1 cellular context compared by ENCODE assay signal in genomic region chr14:104158827-104159798, GRCh38.
A peak's percentile ranks its signal among the peaks of the same experiment; 100 is the strongest.
TF ChIP-seq lines count a peak whose summit lies in the region.

No MANE protein-coding gene starts in this region.

TF ChIP-seq in K562, 482 proteins besides CTCF, POLR2A, EP300 and RAD21 (continued from another document and continues in another):
- TF ChIP-seq, protein P1, sequence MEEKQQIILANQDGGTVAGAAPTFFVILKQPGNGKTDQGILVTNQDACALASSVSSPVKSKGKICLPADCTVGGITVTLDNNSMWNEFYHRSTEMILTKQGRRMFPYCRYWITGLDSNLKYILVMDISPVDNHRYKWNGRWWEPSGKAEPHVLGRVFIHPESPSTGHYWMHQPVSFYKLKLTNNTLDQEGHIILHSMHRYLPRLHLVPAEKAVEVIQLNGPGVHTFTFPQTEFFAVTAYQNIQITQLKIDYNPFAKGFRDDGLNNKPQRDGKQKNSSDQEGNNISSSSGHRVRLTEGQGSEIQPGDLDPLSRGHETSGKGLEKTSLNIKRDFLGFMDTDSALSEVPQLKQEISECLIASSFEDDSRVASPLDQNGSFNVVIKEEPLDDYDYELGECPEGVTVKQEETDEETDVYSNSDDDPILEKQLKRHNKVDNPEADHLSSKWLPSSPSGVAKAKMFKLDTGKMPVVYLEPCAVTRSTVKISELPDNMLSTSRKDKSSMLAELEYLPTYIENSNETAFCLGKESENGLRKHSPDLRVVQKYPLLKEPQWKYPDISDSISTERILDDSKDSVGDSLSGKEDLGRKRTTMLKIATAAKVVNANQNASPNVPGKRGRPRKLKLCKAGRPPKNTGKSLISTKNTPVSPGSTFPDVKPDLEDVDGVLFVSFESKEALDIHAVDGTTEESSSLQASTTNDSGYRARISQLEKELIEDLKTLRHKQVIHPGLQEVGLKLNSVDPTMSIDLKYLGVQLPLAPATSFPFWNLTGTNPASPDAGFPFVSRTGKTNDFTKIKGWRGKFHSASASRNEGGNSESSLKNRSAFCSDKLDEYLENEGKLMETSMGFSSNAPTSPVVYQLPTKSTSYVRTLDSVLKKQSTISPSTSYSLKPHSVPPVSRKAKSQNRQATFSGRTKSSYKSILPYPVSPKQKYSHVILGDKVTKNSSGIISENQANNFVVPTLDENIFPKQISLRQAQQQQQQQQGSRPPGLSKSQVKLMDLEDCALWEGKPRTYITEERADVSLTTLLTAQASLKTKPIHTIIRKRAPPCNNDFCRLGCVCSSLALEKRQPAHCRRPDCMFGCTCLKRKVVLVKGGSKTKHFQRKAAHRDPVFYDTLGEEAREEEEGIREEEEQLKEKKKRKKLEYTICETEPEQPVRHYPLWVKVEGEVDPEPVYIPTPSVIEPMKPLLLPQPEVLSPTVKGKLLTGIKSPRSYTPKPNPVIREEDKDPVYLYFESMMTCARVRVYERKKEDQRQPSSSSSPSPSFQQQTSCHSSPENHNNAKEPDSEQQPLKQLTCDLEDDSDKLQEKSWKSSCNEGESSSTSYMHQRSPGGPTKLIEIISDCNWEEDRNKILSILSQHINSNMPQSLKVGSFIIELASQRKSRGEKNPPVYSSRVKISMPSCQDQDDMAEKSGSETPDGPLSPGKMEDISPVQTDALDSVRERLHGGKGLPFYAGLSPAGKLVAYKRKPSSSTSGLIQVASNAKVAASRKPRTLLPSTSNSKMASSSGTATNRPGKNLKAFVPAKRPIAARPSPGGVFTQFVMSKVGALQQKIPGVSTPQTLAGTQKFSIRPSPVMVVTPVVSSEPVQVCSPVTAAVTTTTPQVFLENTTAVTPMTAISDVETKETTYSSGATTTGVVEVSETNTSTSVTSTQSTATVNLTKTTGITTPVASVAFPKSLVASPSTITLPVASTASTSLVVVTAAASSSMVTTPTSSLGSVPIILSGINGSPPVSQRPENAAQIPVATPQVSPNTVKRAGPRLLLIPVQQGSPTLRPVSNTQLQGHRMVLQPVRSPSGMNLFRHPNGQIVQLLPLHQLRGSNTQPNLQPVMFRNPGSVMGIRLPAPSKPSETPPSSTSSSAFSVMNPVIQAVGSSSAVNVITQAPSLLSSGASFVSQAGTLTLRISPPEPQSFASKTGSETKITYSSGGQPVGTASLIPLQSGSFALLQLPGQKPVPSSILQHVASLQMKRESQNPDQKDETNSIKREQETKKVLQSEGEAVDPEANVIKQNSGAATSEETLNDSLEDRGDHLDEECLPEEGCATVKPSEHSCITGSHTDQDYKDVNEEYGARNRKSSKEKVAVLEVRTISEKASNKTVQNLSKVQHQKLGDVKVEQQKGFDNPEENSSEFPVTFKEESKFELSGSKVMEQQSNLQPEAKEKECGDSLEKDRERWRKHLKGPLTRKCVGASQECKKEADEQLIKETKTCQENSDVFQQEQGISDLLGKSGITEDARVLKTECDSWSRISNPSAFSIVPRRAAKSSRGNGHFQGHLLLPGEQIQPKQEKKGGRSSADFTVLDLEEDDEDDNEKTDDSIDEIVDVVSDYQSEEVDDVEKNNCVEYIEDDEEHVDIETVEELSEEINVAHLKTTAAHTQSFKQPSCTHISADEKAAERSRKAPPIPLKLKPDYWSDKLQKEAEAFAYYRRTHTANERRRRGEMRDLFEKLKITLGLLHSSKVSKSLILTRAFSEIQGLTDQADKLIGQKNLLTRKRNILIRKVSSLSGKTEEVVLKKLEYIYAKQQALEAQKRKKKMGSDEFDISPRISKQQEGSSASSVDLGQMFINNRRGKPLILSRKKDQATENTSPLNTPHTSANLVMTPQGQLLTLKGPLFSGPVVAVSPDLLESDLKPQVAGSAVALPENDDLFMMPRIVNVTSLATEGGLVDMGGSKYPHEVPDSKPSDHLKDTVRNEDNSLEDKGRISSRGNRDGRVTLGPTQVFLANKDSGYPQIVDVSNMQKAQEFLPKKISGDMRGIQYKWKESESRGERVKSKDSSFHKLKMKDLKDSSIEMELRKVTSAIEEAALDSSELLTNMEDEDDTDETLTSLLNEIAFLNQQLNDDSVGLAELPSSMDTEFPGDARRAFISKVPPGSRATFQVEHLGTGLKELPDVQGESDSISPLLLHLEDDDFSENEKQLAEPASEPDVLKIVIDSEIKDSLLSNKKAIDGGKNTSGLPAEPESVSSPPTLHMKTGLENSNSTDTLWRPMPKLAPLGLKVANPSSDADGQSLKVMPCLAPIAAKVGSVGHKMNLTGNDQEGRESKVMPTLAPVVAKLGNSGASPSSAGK (IDR thresholded peaks at IDR 0.05): peak; percentile 71
- 0 out of 4 replicates have a peak, but pooled peaks of 1 of the 2 experiments have one; percentile 33 for TF ChIP-seq MAZ (CRISPR knock-in tag; conservative IDR thresholded peaks at IDR 0.05 in 1 of 2, IDR thresholded peaks at IDR 0.05 in 1 of 2)
- peak; percentile 34; the same call in 1 of the 2 replicates for TF ChIP-seq LEF1 (IDR thresholded peaks at IDR 0.05)
- TF ChIP-seq FOSL1 (tag; conservative IDR thresholded peaks at IDR 0.05): peak; percentile 74
- 0 out of 4 replicates have a peak, but pooled peaks of 1 of the 2 experiments have one; percentile 24 for TF ChIP-seq ARNT (IDR thresholded peaks at IDR 0.05)
- TF ChIP-seq CUX1 (CRISPR knock-in tag; IDR thresholded peaks at IDR 0.05): peak; percentile 65; the same call in 1 of the 2 replicates
- TF ChIP-seq, protein P2, sequence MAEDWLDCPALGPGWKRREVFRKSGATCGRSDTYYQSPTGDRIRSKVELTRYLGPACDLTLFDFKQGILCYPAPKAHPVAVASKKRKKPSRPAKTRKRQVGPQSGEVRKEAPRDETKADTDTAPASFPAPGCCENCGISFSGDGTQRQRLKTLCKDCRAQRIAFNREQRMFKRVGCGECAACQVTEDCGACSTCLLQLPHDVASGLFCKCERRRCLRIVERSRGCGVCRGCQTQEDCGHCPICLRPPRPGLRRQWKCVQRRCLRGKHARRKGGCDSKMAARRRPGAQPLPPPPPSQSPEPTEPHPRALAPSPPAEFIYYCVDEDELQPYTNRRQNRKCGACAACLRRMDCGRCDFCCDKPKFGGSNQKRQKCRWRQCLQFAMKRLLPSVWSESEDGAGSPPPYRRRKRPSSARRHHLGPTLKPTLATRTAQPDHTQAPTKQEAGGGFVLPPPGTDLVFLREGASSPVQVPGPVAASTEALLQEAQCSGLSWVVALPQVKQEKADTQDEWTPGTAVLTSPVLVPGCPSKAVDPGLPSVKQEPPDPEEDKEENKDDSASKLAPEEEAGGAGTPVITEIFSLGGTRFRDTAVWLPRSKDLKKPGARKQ (CRISPR knock-in tag; IDR thresholded peaks at IDR 0.05): no peak
- TF ChIP-seq ZBTB11 (CRISPR knock-in tag; IDR thresholded peaks at IDR 0.05): peak in 1 of 3 experiments; percentile 38; a peak in 1 of 6 replicates
- peak; percentile 47 for TF ChIP-seq LCOR (CRISPR knock-in tag; IDR thresholded peaks at IDR 0.05)
- TF ChIP-seq, protein P3, sequence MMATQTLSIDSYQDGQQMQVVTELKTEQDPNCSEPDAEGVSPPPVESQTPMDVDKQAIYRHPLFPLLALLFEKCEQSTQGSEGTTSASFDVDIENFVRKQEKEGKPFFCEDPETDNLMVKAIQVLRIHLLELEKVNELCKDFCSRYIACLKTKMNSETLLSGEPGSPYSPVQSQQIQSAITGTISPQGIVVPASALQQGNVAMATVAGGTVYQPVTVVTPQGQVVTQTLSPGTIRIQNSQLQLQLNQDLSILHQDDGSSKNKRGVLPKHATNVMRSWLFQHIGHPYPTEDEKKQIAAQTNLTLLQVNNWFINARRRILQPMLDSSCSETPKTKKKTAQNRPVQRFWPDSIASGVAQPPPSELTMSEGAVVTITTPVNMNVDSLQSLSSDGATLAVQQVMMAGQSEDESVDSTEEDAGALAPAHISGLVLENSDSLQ (IDR thresholded peaks at IDR 0.05): peak; percentile 63
- TF ChIP-seq SMAD2 (IDR thresholded peaks at IDR 0.05; ENCODE audit: low read depth, low read length): no peak
- peak; percentile 64; the same call in 1 of the 2 replicates for TF ChIP-seq ZNF644 (tag; IDR thresholded peaks at IDR 0.05; ENCODE audit: low read depth)
- TF ChIP-seq BHLHE40 (IDR thresholded peaks at IDR 0.05; ENCODE audit: low read length): peak; percentile 96
- TF ChIP-seq NFE2 (IDR thresholded peaks at IDR 0.05; ENCODE audit: low read depth): peak; percentile 75
- TF ChIP-seq SMAD4 (CRISPR knock-in tag; conservative IDR thresholded peaks at IDR 0.05): peak; percentile 89
- peak; percentile 55 for TF ChIP-seq MAFG (tag; conservative IDR thresholded peaks at IDR 0.05)
- peak; percentile 15; the same call in 1 of the 2 replicates for TF ChIP-seq CREB1 (IDR thresholded peaks at IDR 0.05)
- peak; percentile 59; the same call in 1 of the 2 replicates for TF ChIP-seq CREB1 (CRISPR knock-in tag; IDR thresholded peaks at IDR 0.05)
- TF ChIP-seq MED1 (CRISPR knock-in tag; IDR thresholded peaks at IDR 0.05; ENCODE audit: borderline replicate concordance): no peak
- no peak for TF ChIP-seq ZNF354B (CRISPR knock-in tag; IDR thresholded peaks at IDR 0.05)
- TF ChIP-seq NCOA1 (IDR thresholded peaks at IDR 0.05; ENCODE audit: low read depth): peak; percentile 22; the same call in 1 of the 2 replicates
- TF ChIP-seq PRMT5 (CRISPR knock-in tag; IDR thresholded peaks at IDR 0.05): no peak
